ENCODE assay signal across 8 cellular contexts in the genomic region with DNA sequence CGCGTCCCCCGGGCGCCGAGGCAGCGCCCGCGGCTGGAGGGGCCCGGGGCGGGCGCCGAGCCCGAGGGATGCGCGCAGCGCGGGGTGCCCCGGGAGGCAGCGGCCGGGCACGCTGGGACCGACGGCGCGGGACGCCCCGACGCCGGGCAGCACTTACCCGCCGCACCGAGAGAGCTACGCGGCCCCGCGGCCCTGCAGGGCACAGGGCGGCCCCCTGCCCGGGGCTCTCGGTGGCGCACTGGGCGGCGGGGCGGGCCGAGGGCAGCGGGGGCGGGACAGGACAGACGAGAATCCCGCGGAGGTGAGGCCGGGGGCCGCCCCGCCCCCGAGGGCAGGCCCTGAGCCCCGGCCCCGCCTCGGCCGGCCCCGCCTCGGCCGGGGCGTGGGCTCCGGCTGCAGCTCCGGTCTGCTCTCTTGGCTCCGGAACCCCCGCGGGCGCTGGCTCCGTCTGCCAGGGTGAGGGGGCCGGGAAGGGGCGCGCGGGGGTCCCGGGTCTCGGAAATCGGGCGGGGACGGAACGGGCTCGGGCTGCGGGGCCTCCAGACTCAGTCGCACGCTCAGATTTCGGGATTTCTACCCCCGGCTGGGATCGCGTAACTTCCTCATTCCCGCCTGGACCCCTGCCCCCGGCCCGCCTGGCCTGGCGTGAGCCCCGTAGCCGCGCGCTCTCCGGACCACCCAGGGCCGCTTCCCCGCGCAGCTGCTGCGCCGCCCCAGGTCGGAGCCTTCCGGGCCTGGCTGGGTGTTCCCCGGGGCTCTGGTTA. TPM values are rescaled to one million over a fixed set of nuclear protein-coding genes. Genes with fewer than 3 reads are reported as not detected.
DNase-seq lines count a peak whose midpoint lies in the region; ATAC-seq lines count a peak whose summit lies in the region.

A gene with protein sequence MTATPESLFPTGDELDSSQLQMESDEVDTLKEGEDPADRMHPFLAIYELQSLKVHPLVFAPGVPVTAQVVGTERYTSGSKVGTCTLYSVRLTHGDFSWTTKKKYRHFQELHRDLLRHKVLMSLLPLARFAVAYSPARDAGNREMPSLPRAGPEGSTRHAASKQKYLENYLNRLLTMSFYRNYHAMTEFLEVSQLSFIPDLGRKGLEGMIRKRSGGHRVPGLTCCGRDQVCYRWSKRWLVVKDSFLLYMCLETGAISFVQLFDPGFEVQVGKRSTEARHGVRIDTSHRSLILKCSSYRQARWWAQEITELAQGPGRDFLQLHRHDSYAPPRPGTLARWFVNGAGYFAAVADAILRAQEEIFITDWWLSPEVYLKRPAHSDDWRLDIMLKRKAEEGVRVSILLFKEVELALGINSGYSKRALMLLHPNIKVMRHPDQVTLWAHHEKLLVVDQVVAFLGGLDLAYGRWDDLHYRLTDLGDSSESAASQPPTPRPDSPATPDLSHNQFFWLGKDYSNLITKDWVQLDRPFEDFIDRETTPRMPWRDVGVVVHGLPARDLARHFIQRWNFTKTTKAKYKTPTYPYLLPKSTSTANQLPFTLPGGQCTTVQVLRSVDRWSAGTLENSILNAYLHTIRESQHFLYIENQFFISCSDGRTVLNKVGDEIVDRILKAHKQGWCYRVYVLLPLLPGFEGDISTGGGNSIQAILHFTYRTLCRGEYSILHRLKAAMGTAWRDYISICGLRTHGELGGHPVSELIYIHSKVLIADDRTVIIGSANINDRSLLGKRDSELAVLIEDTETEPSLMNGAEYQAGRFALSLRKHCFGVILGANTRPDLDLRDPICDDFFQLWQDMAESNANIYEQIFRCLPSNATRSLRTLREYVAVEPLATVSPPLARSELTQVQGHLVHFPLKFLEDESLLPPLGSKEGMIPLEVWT (plus strand): TSS at position 383 of the 764 bp plus-strand sequence. CDS start 621 bp downstream, outside the sequence.

- DNase-seq in DMS79 (lab: John Stamatoyannopoulos, UW) (peak; percentile 56), SK-N-MC (ENCODE audit: low read depth, low spot score) (no peak), globus pallidus (ENCODE audit: low spot score) (peak; percentile 84), occipital lobe (lab: John Stamatoyannopoulos, UW) (peak; percentile 38), substantia nigra (lab: John Stamatoyannopoulos, UW) (peak in 45 of 49 donors; percentile 22 to 90 (median 63))
- DNase-seq in activated naive CD4-positive, alpha-beta T cell treated with anti-CD3 and anti-CD28 coated beads, Interleukin-2, amount 50 U/mL, for 16 hours = peak; percentile 87

- peak; percentile 91 for ATAC-seq in GM21619 (IDR thresholded peaks at IDR 0.05; ENCODE audit: unreplicated experiment)

- H3K9ac ChIP-seq in SK-N-MC (ENCODE audit: insufficient read length) = peak within 1 kb of the TSS; percentile 67

- H3K9me3 ChIP-seq in KOPT-K1 (ENCODE audit: insufficient read depth, low read length, poor library complexity, severe bottlenecking) = no peaks in the 10 kb centered on the region
- H3K9me3 ChIP-seq in SK-N-MC (ENCODE audit: low read depth, low read length) = no peaks in the 10 kb centered on the region

- H3K36me3 ChIP-seq in KOPT-K1 (ENCODE audit: insufficient read depth, low read length) (no peaks in the 10 kb centered on the region), SK-N-MC (ENCODE audit: insufficient read depth, low read length) (no peaks in the 10 kb centered on the region)

- H3K27ac ChIP-seq in KOPT-K1 (ENCODE audit: low read depth, low read length, poor library complexity, severe bottlenecking) (peak within 1 kb of the TSS; percentile 31), SK-N-MC (no peak within 1 kb of the TSS), substantia nigra (ENCODE audit: low read depth, low read length, poor library complexity, severe bottlenecking) (peak within 1 kb of the TSS; percentile 49)

- peak within 1 kb of the TSS; percentile 75 for H3K4me3 ChIP-seq in SK-N-MC

RNA-seq across cellular contexts. Expression of the gene that starts here (rescaled TPM):
- 6.1 TPM for total RNA-seq in occipital lobe
